ENCODE assay signal across 7 cellular contexts in genomic region chr11:67355794-67356550, GRCh38. TPM values are rescaled to one million over a fixed set of nuclear protein-coding genes. Genes with fewer than 3 reads are reported as not detected.
A peak's percentile ranks its signal among the peaks of the same experiment; 100 is the strongest.
DNase-seq lines count a peak whose midpoint lies in the region; ATAC-seq, FAIRE-seq and TF ChIP-seq lines count a peak whose summit lies in the region.

No MANE protein-coding gene starts in this region.

- TF ChIP-seq CTCF in kidney (IDR thresholded peaks at IDR 0.05; ENCODE audit: borderline replicate concordance, extremely low read depth, insufficient read depth) = no peak

- peak overlapping the region in 1 of 2 donors; percentile 53 for H3K9ac ChIP-seq in kidney (ENCODE audit: low read length in 2 of 2)

- no peak for FAIRE-seq in kidney (lab: Jason Lieb, UNC)

- TF ChIP-seq POLR2A in GM18951 (IDR thresholded peaks at IDR 0.05; ENCODE audit: extremely low read depth, insufficient read depth, insufficient read length) = peak; percentile 4

- peak overlapping the region; percentile 99 to 100 for H3K27ac ChIP-seq in kidney (ENCODE audit: low read depth in 2 of 2, low read length in 2 of 2)

- peaks cover 43% of the 10 kb centered on the region for H3K4me1 Mint-ChIP-seq in T-helper 17 cell
- peaks cover 64% of the 10 kb centered on the region for H3K4me1 Mint-ChIP-seq in stimulated activated memory B cell treated with anti-CD40 and anti-IgM and Interleukin-4, amounts not matched to agents 10 μg/mL and 1 μg/mL and 100 μg/mL, for 72 hours
- peaks cover 51% of the 10 kb centered on the region for H3K4me1 Mint-ChIP-seq in stimulated activated naive CD8-positive, alpha-beta T cell treated with anti-CD3 and anti-CD28 coated beads, Interleukin-15, amount 100 ng/mL, for 72 hours

- no peaks in the 10 kb centered on the region for H3K9me3 Mint-ChIP-seq in stimulated activated memory B cell treated with anti-CD40 and anti-IgM and Interleukin-4, amounts not matched to agents 10 μg/mL and 1 μg/mL and 100 μg/mL, for 72 hours
- no peaks in the 10 kb centered on the region for H3K9me3 Mint-ChIP-seq in stimulated activated naive CD8-positive, alpha-beta T cell treated with anti-CD3 and anti-CD28 coated beads, Interleukin-15, amount 100 ng/mL, for 72 hours

- H3K4me3 ChIP-seq in kidney (ENCODE audit: low read length in 2 of 2) = no peak overlapping the region

- no peaks in the 10 kb centered on the region for H3K36me3 Mint-ChIP-seq in T-helper 17 cell (ENCODE audit: low read depth)
- no peaks in the 10 kb centered on the region for H3K36me3 Mint-ChIP-seq in stimulated activated memory B cell treated with anti-CD40 and anti-IgM and Interleukin-4, amounts not matched to agents 10 μg/mL and 1 μg/mL and 100 μg/mL, for 72 hours

- no peak overlapping the region for H3K4me3 Mint-ChIP-seq in T-helper 17 cell
- H3K4me3 Mint-ChIP-seq in stimulated activated memory B cell treated with anti-CD40 and anti-IgM and Interleukin-4, amounts not matched to agents 10 μg/mL and 1 μg/mL and 100 μg/mL, for 72 hours = no peak overlapping the region
- H3K4me3 Mint-ChIP-seq in stimulated activated naive CD8-positive, alpha-beta T cell treated with anti-CD3 and anti-CD28 coated beads, Interleukin-15, amount 100 ng/mL, for 72 hours = no peak overlapping the region

- H3K36me3 ChIP-seq in kidney (ENCODE audit: control insufficient read depth in 1 of 2, insufficient read depth in 2 of 2, low read length in 2 of 2) = no peaks in the 10 kb centered on the region

- in situ Hi-C loops in GM18951 (cut with MboI; ENCODE audit: low sequenced_read_pairs, unreplicated experiment) = no loop called here

- ATAC-seq in T-helper 17 cell (no peak), HG02938 (IDR thresholded peaks at IDR 0.05; ENCODE audit: unreplicated experiment) (no peak)
- no peak for ATAC-seq in stimulated activated memory B cell treated with anti-CD40 and anti-IgM and Interleukin-4, amounts not matched to agents 10 μg/mL and 1 μg/mL and 100 μg/mL, for 72 hours
- ATAC-seq in stimulated activated naive CD8-positive, alpha-beta T cell treated with anti-CD3 and anti-CD28 coated beads, Interleukin-15, amount 100 ng/mL, for 72 hours = no peak

- H3K27ac Mint-ChIP-seq in T-helper 17 cell = peak overlapping the region; percentile 94
- peak overlapping the region; percentile 92 for H3K27ac Mint-ChIP-seq in stimulated activated memory B cell treated with anti-CD40 and anti-IgM and Interleukin-4, amounts not matched to agents 10 μg/mL and 1 μg/mL and 100 μg/mL, for 72 hours
- H3K27ac Mint-ChIP-seq in stimulated activated naive CD8-positive, alpha-beta T cell treated with anti-CD3 and anti-CD28 coated beads, Interleukin-15, amount 100 ng/mL, for 72 hours = peak overlapping the region in 1 of 2 donors; percentile 45

- H3K4me1 ChIP-seq in kidney (ENCODE audit: control insufficient read depth in 1 of 2, insufficient read depth in 1 of 2, low read depth in 1 of 2, low read length in 2 of 2) = peaks cover 33 to 45% of the 10 kb centered on the region in 2 donors

- DNase-seq in T-helper 17 cell (no peak), kidney (no peak), 8988T (no peak)
- DNase-seq in stimulated activated naive CD8-positive, alpha-beta T cell treated with anti-CD3 and anti-CD28 coated beads, Interleukin-15, amount 100 ng/mL, for 72 hours = no peak

- H3K9me3 ChIP-seq in T-helper 17 cell (ENCODE audit: control insufficient read depth, low read length, poor library complexity, severe bottlenecking) = no peaks in the 10 kb centered on the region
- no peaks in the 10 kb centered on the region for H3K9me3 ChIP-seq in kidney (ENCODE audit: control insufficient read depth in 1 of 2, low read length in 2 of 2)

- H3K27me3 Mint-ChIP-seq in T-helper 17 cell = no peaks in the 10 kb centered on the region
- H3K27me3 Mint-ChIP-seq in stimulated activated memory B cell treated with anti-CD40 and anti-IgM and Interleukin-4, amounts not matched to agents 10 μg/mL and 1 μg/mL and 100 μg/mL, for 72 hours = no peaks in the 10 kb centered on the region
- no peaks in the 10 kb centered on the region for H3K27me3 Mint-ChIP-seq in stimulated activated naive CD8-positive, alpha-beta T cell treated with anti-CD3 and anti-CD28 coated beads, Interleukin-15, amount 100 ng/mL, for 72 hours

- intact Hi-C loops in kidney (cut with DNase I) = no loop called here

RNA-seq across cellular contexts. Expression of gene POLD4, which starts 2.6 kb away (rescaled TPM):
- 10 to 100 TPM; 45.9 to 61.0 TPM for total RNA-seq in T-helper 17 cell
- 54.4 TPM for total RNA-seq in kidney
- 174 TPM for polyA plus RNA-seq in kidney (ENCODE audit: insufficient read depth, low read depth, low replicate concordance)

RNA-seq across cellular contexts. Expression of gene CLCF1, which starts 17.4 kb away (rescaled TPM):
- total RNA-seq in T-helper 17 cell (1 to 10 TPM; 7.3 to 7.5 TPM), kidney (15.8 TPM)
- polyA plus RNA-seq in kidney (ENCODE audit: insufficient read depth, low read depth, low replicate concordance) = 5.7 TPM

RNA-seq across cellular contexts. Expression of gene RAD9A, which starts 35.8 kb away (rescaled TPM):
- total RNA-seq in T-helper 17 cell (10 to 100 TPM; 21.5 to 40.5 TPM), kidney (17.8 TPM)
- polyA plus RNA-seq in kidney (ENCODE audit: insufficient read depth, low read depth, low replicate concordance) = 16.4 TPM

RNA-seq across cellular contexts. Expression of gene PPP1CA, which starts 45.7 kb away (rescaled TPM):
- 100 to 1,000 TPM; 133 to 146 TPM for total RNA-seq in T-helper 17 cell
- total RNA-seq in kidney = 155 TPM
- 210 TPM for polyA plus RNA-seq in kidney (ENCODE audit: insufficient read depth, low read depth, low replicate concordance)

RNA-seq across cellular contexts. Expression of gene TBC1D10C, which starts 47.9 kb away (rescaled TPM):
- total RNA-seq in T-helper 17 cell = 100 to 1,000 TPM; 251 to 262 TPM
- 13.9 TPM for total RNA-seq in kidney
- 1.7 TPM for polyA plus RNA-seq in kidney (ENCODE audit: insufficient read depth, low read depth, low replicate concordance)
